9 cellular contexts compared by ENCODE assay signal in genomic region chr11:66266378-66267038, GRCh38. TPM values are rescaled to one million over a fixed set of nuclear protein-coding genes. Genes with fewer than 3 reads are reported as not detected.
A peak's percentile ranks its signal among the peaks of the same experiment; 100 is the strongest.
DNase-seq lines count a peak whose midpoint lies in the region; ATAC-seq, FAIRE-seq and TF ChIP-seq lines count a peak whose summit lies in the region.
"Had no signal": no experiment of that assay in that cellular context is flagged by ENCODE, and none has a peak within 500 bp of the region (broad histone marks: within the 10 kb centered on the region; RNA-seq: fewer than 3 reads in every experiment).

No MANE protein-coding gene starts in this region.

- H3K9ac ChIP-seq in HepG2 (ENCODE audit: insufficient read depth, low read depth, low read length) = no peak overlapping the region

- CTCF ChIA-PET in HepG2 (lab: Yijun Ruan, JAX; ENCODE audit: low intra/inter-chr PET ratio, low total read pairs) (no interaction called here), MCF 10A (lab: Yijun Ruan, JAX) (interaction anchor here (0.5 to 4.3 kb wide), 4 partner anchors 15 to 198 kb away, joined by 3 to 24 read pairs (median 4); no protein-coding TSS in a partner anchor)

- intact Hi-C loops in HepG2 (cut with micrococcal nuclease; ENCODE audit: unreplicated experiment) = no loop called here
- intact Hi-C loops in right lobe of liver (cut with DNase I) = no loop called here
- intact Hi-C loops in MCF 10A (cut with micrococcal nuclease) = no loop called here
- intact Hi-C loops in vagina (cut with DNase I) = no loop called here

- no peak for TF ChIP-seq RAD21 in HepG2 (CRISPR knock-in tag; IDR thresholded peaks at IDR 0.05)

- H3K36me3 ChIP-seq in HepG2 (replicated peaks in 1 of 2; ENCODE audit: control insufficient read depth in 1 of 2, insufficient read depth in 2 of 2, low read length in 2 of 2) (peaks cover 4 to 10% of the 10 kb centered on the region in 2 experiments; a peak in 3 of 5 replicates), right lobe of liver (no peaks in the 10 kb centered on the region), mesodermal cell (ENCODE audit: control insufficient read depth, insufficient read depth, low read length) (peaks cover 44% of the 10 kb centered on the region), vagina (peaks cover 0 to 26% of the 10 kb centered on the region in 2 donors)

- no peak for FAIRE-seq in HepG2 (lab: Jason Lieb, UNC)

- no peaks in the 10 kb centered on the region for H3K9me3 ChIP-seq in HepG2 (ENCODE audit: low read length)
- H3K9me3 ChIP-seq in right lobe of liver = no peaks in the 10 kb centered on the region
- H3K9me3 ChIP-seq in mesodermal cell (ENCODE audit: control insufficient read depth, low read length) = no peaks in the 10 kb centered on the region
- H3K9me3 ChIP-seq in vagina = no peaks in the 10 kb centered on the region

- H3K4me3 Mint-ChIP-seq in MCF 10A (ENCODE audit: unreplicated experiment) = peak overlapping the region; percentile 96

- peaks cover 27% of the 10 kb centered on the region for H3K36me3 Mint-ChIP-seq in MCF 10A (ENCODE audit: insufficient read depth, unreplicated experiment)

- H3K27me3 ChIP-seq in HepG2 (ENCODE audit: control insufficient read depth in 1 of 2, insufficient read depth in 2 of 2, low read length in 2 of 2) = no peaks in the 10 kb centered on the region; a peak in 1 of 5 replicates
- H3K27me3 ChIP-seq in right lobe of liver = no peaks in the 10 kb centered on the region
- H3K27me3 ChIP-seq in vagina = no peaks in the 10 kb centered on the region

- peaks cover 10% of the 10 kb centered on the region for H4K20me1 ChIP-seq in HepG2 (ENCODE audit: insufficient read depth, low read length)

- ATAC-seq in HepG2 (no peak), right lobe of liver (no peak), HG02610 (IDR thresholded peaks at IDR 0.05; ENCODE audit: unreplicated experiment) (no peak), HG03432 (IDR thresholded peaks at IDR 0.05; ENCODE audit: unreplicated experiment) (no peak)

- TF ChIP-seq CTCF in HepG2 (CRISPR knock-in tag; IDR thresholded peaks at IDR 0.05) = no peak
- TF ChIP-seq CTCF in right lobe of liver (IDR thresholded peaks at IDR 0.05) = no peak
- no peak for TF ChIP-seq CTCF in MCF 10A (IDR thresholded peaks at IDR 0.05; ENCODE audit: unreplicated experiment)
- TF ChIP-seq CTCF in vagina (IDR thresholded peaks at IDR 0.05) = no peak

- TF ChIP-seq POLR2A in HepG2 (IDR thresholded peaks at IDR 0.05; ENCODE audit: insufficient read depth in 1 of 2, low read depth in 2 of 2, low read length in 2 of 2) (no peak), right lobe of liver (IDR thresholded peaks at IDR 0.05) (no peak), vagina (IDR thresholded peaks at IDR 0.05) (no peak)

- H3K27ac Mint-ChIP-seq in MCF 10A (ENCODE audit: low read depth, unreplicated experiment) = peak overlapping the region; percentile 91

- H3K4me2 ChIP-seq in HepG2 (ENCODE audit: low read depth, low read length) = no peak overlapping the region

- in situ Hi-C loops in HepG2 (cut with HindIII; ENCODE audit: extremely low pct_ligation_motif_present, low pct_unique_long_range_greater_than_20kb) = no loop called here

- H3K4me1 Mint-ChIP-seq in MCF 10A (ENCODE audit: insufficient read depth, unreplicated experiment) = no peaks in the 10 kb centered on the region

- no peaks in the 10 kb centered on the region for H3K9me3 Mint-ChIP-seq in MCF 10A (ENCODE audit: unreplicated experiment)

- BruUV-seq in HepG2 (replicated peaks; lab: Mats Ljungman, UMichigan) (no TSS peak), MCF 10A (replicated peaks; lab: Mats Ljungman, UMichigan) (no TSS peak)

- no peaks in the 10 kb centered on the region for H3K27me3 Mint-ChIP-seq in MCF 10A (ENCODE audit: insufficient read depth, unreplicated experiment)

- H3K79me2 ChIP-seq in HepG2 (ENCODE audit: insufficient read depth, low read length) = peaks cover 24% of the 10 kb centered on the region

- H3K27ac ChIP-seq in HepG2 (ENCODE audit: extremely low read length, insufficient read depth, low read length) (no peak overlapping the region), right lobe of liver (no peak overlapping the region), mesodermal cell (ENCODE audit: low read depth, low read length, severe bottlenecking) (peak overlapping the region; percentile 43), vagina (peak overlapping the region; percentile 98)

- TF ChIP-seq EP300 in HepG2 (IDR thresholded peaks at IDR 0.05; ENCODE audit: low read depth in 2 of 2, low read length in 2 of 2) (no peak), HepG2 (CRISPR knock-in tag; IDR thresholded peaks at IDR 0.05; ENCODE audit: borderline replicate concordance) (no peak)

- H3K4me1 ChIP-seq in HepG2 (ENCODE audit: insufficient read depth, low read length) (peaks cover 13% of the 10 kb centered on the region), right lobe of liver (peaks cover 0 to 8% (median 2%) of the 10 kb centered on the region in 4 donors), mesodermal cell (ENCODE audit: control insufficient read depth, insufficient read depth, low read length, poor library complexity, severe bottlenecking) (peaks cover 3% of the 10 kb centered on the region), vagina (peaks cover 35% of the 10 kb centered on the region)

- DNase-seq in HepG2 (ENCODE audit: low spot score) (no peak), right lobe of liver (no peak), MCF 10A (ENCODE audit: unreplicated experiment) (no peak), vagina (ENCODE audit: extremely low spot score in 2 of 2) (no peak), NCI-H2196 (lab: John Stamatoyannopoulos, UW; ENCODE audit: unreplicated experiment) (no peak)

- POLR2A ChIA-PET in HepG2 (lab: Yijun Ruan, JAX) = interaction anchor here (1.7 to 4.0 kb wide), 2 partner anchors 22 to 51 kb away, joined by 8 to 31 read pairs; partner anchors contain the start of gene YIF1A
- POLR2A ChIA-PET in MCF 10A (lab: Yijun Ruan, JAX) = interaction anchor here (0.6 to 2.2 kb wide), 3 partner anchors 16 to 366 kb away, joined by 3 to 13 read pairs (median 7); partner anchors contain the start of genes FOSL1 and PACS1

- over 99% methylated on average over 8 of the region's 20 CpGs for WGBS in HepG2 (ENCODE audit: low lambda C conversion rate)
- 88% methylated on average over 8 of the region's 20 CpGs for WGBS in right lobe of liver (ENCODE audit: insufficient coverage, low coverage, low lambda C conversion rate, missing lambda C conversion rate)
- WGBS in mesodermal cell (ENCODE audit: insufficient coverage in 2 of 2), 2 experiments = 87 to 91% methylated on average over 18 to 20 of the region's 20 CpGs

- no peak overlapping the region for H2AFZ ChIP-seq in HepG2 (ENCODE audit: low read length)

- H3K4me3 ChIP-seq in HepG2 (replicated peaks in 1 of 3; ENCODE audit: insufficient read depth in 1 of 3, low read depth in 2 of 3, low read length in 3 of 3) (no peak overlapping the region), right lobe of liver (no peak overlapping the region), mesodermal cell (ENCODE audit: extremely low read depth, insufficient read depth, low read length, poor library complexity, severe bottlenecking) (peak overlapping the region; percentile 87), vagina (peak overlapping the region; percentile 92 to 97)

RNA-seq across cellular contexts. Expression of gene RAB1B, which starts 1.9 kb away (rescaled TPM):
- total RNA-seq in HepG2 (2016; rRNA removed; fragmentation: Illumina TruSeq; extraction: Trizol) = 73.7 and 77.9 TPM in 2 replicates
- 22.8 and 24.5 TPM in 2 replicates for total RNA-seq in HepG2 (2016; cell fraction: cytosol; rRNA removed; fragmentation: Illumina TruSeq; extraction: Trizol; ENCODE audit: low read depth)
- total RNA-seq in HepG2 (2016; cell fraction: insoluble cytoplasmic fraction; rRNA removed; fragmentation: Illumina TruSeq; extraction: Trizol) = 71.1 and 82.5 TPM in 2 replicates
- total RNA-seq in HepG2 (2016; cell fraction: membrane; rRNA removed; fragmentation: Illumina TruSeq; extraction: Trizol) = 43.6 and 49.5 TPM in 2 replicates
- total RNA-seq in HepG2 (2016; cell fraction: nucleus; rRNA removed; fragmentation: Illumina TruSeq; extraction: Trizol) = 29.4 and 33.2 TPM in 2 replicates
- polyA plus RNA-seq in HepG2 (2011; rRNA removed) = 87.9 and 97.8 TPM in 2 replicates
- 86.4 and 116 TPM in 2 replicates for polyA plus RNA-seq in HepG2 (2011; cell fraction: cytosol; rRNA removed)
- 58.8 and 60.5 TPM in 2 replicates for polyA plus RNA-seq in HepG2 (2011; cell fraction: nucleus; rRNA removed)
- 48.5 and 57.1 TPM in 2 replicates for polyA plus RNA-seq in HepG2 (2012)
- 28.9 and 32.8 TPM in 2 replicates for polyA plus RNA-seq in HepG2 (2016; cell fraction: cytosol; fragmentation: Illumina TruSeq; extraction: Trizol; ENCODE audit: low read depth)
- 89.9 and 95.0 TPM in 2 replicates for polyA plus RNA-seq in HepG2 (2016; cell fraction: insoluble cytoplasmic fraction; fragmentation: Illumina TruSeq; extraction: Trizol; ENCODE audit: low read depth)
- polyA plus RNA-seq in HepG2 (2016; cell fraction: membrane; fragmentation: Illumina TruSeq; extraction: Trizol; ENCODE audit: low read depth) = 51.2 TPM in 2 replicates
- 63.8 and 71.2 TPM in 2 replicates for polyA plus RNA-seq in HepG2 (2016; cell fraction: nucleus; fragmentation: Illumina TruSeq; extraction: Trizol; ENCODE audit: insufficient read depth, low read depth)
- polyA minus RNA-seq in HepG2 (2011; rRNA and poly(A)+ RNA removed; ENCODE audit: low replicate concordance) = 142 and 271 TPM in 2 replicates
- 48.5 and 50.0 TPM in 2 replicates for polyA minus RNA-seq in HepG2 (2011; cell fraction: cytosol; rRNA and poly(A)+ RNA removed)
- 7.7 and 9.4 TPM in 2 replicates for polyA minus RNA-seq in HepG2 (2011; cell fraction: nucleus; rRNA and poly(A)+ RNA removed)
- 10 to 100 TPM; 52.3 to 69.0 (median 59.6) TPM for total RNA-seq in right lobe of liver
- 73.4 and 87.0 TPM in 2 replicates for total RNA-seq in MCF 10A (2022)
- 167 TPM for polyA plus RNA-seq in mesodermal cell (2013, experiment 1 of 2)
- polyA plus RNA-seq in mesodermal cell (2013, experiment 2 of 2) = 137 TPM
- total RNA-seq in vagina = 72.7 TPM

RNA-seq across cellular contexts. Expression of gene KLC2, which starts 9.0 kb away (rescaled TPM):
- total RNA-seq in HepG2 (2016; rRNA removed; fragmentation: Illumina TruSeq; extraction: Trizol) (5.8 and 8.9 TPM in 2 replicates), right lobe of liver (10 to 100 TPM in 1 of 6 experiments, 1 to 10 TPM in 5; 3.8 to 11.5 (median 6.3) TPM), MCF 10A (2022) (51.4 and 73.5 TPM in 2 replicates), vagina (14.0 TPM)
- total RNA-seq in HepG2 (2016; cell fraction: cytosol; rRNA removed; fragmentation: Illumina TruSeq; extraction: Trizol; ENCODE audit: low read depth) = 2.9 and 4.1 TPM in 2 replicates
- 6.4 and 10.4 TPM in 2 replicates for total RNA-seq in HepG2 (2016; cell fraction: insoluble cytoplasmic fraction; rRNA removed; fragmentation: Illumina TruSeq; extraction: Trizol)
- total RNA-seq in HepG2 (2016; cell fraction: membrane; rRNA removed; fragmentation: Illumina TruSeq; extraction: Trizol) = 5.1 and 5.2 TPM in 2 replicates
- total RNA-seq in HepG2 (2016; cell fraction: nucleus; rRNA removed; fragmentation: Illumina TruSeq; extraction: Trizol) = 7.2 and 9.9 TPM in 2 replicates
- 9.2 and 13.5 TPM in 2 replicates for polyA plus RNA-seq in HepG2 (2011; rRNA removed)
- 6.2 and 8.0 TPM in 2 replicates for polyA plus RNA-seq in HepG2 (2011; cell fraction: cytosol; rRNA removed)
- 37.0 and 38.9 TPM in 2 replicates for polyA plus RNA-seq in HepG2 (2011; cell fraction: nucleus; rRNA removed)
- polyA plus RNA-seq in HepG2 (2012) = 8.0 and 20.4 TPM in 2 replicates
- 2.3 and 2.5 TPM in 2 replicates for polyA plus RNA-seq in HepG2 (2016; cell fraction: cytosol; fragmentation: Illumina TruSeq; extraction: Trizol; ENCODE audit: low read depth)
- 10.3 and 13.3 TPM in 2 replicates for polyA plus RNA-seq in HepG2 (2016; cell fraction: insoluble cytoplasmic fraction; fragmentation: Illumina TruSeq; extraction: Trizol; ENCODE audit: low read depth)
- polyA plus RNA-seq in HepG2 (2016; cell fraction: membrane; fragmentation: Illumina TruSeq; extraction: Trizol; ENCODE audit: low read depth) = 4.7 and 5.2 TPM in 2 replicates
- 23.2 and 27.0 TPM in 2 replicates for polyA plus RNA-seq in HepG2 (2016; cell fraction: nucleus; fragmentation: Illumina TruSeq; extraction: Trizol; ENCODE audit: insufficient read depth, low read depth)
- polyA minus RNA-seq in HepG2 (2011; rRNA and poly(A)+ RNA removed; ENCODE audit: low replicate concordance) = 17.2 and 38.7 TPM in 2 replicates
- polyA minus RNA-seq in HepG2 (2011; cell fraction: cytosol; rRNA and poly(A)+ RNA removed) = 5.8 and 6.9 TPM in 2 replicates
- polyA minus RNA-seq in HepG2 (2011; cell fraction: nucleus; rRNA and poly(A)+ RNA removed) = 6.4 and 8.5 TPM in 2 replicates
- 29.7 TPM for polyA plus RNA-seq in mesodermal cell (2013, experiment 1 of 2)
- 30.8 TPM for polyA plus RNA-seq in mesodermal cell (2013, experiment 2 of 2)

RNA-seq across cellular contexts. Expression of gene CNIH2, which starts 11.5 kb away (rescaled TPM):
- 0.18 and 0.60 TPM in 2 replicates for total RNA-seq in HepG2 (2016; rRNA removed; fragmentation: Illumina TruSeq; extraction: Trizol)
- 0.44 and 1.2 TPM in 2 replicates for total RNA-seq in HepG2 (2016; cell fraction: cytosol; rRNA removed; fragmentation: Illumina TruSeq; extraction: Trizol; ENCODE audit: low read depth)
- total RNA-seq in HepG2 (2016; cell fraction: insoluble cytoplasmic fraction; rRNA removed; fragmentation: Illumina TruSeq; extraction: Trizol) = 0.13 and 0.17 TPM in 2 replicates
- total RNA-seq in HepG2 (2016; cell fraction: membrane; rRNA removed; fragmentation: Illumina TruSeq; extraction: Trizol) = 1.2 TPM in 2 replicates
- total RNA-seq in HepG2 (2016; cell fraction: nucleus; rRNA removed; fragmentation: Illumina TruSeq; extraction: Trizol) = 0.47 and 0.69 TPM in 2 replicates
- polyA plus RNA-seq in HepG2 (2011; rRNA removed) = 0.25 and 0.69 TPM in 2 replicates
- 0.32 and 0.35 TPM in 2 replicates for polyA plus RNA-seq in HepG2 (2011; cell fraction: cytosol; rRNA removed)
- polyA plus RNA-seq in HepG2 (2011; cell fraction: nucleus; rRNA removed) = 0.47 and 0.55 TPM in 2 replicates
- polyA plus RNA-seq in HepG2 (2012) = 0.09 and 0.23 TPM in 2 replicates
- polyA plus RNA-seq in HepG2 (2016; cell fraction: cytosol; fragmentation: Illumina TruSeq; extraction: Trizol; ENCODE audit: low read depth) = 4.5 and 4.9 TPM in 2 replicates
- 0.73 and 0.97 TPM in 2 replicates for polyA plus RNA-seq in HepG2 (2016; cell fraction: insoluble cytoplasmic fraction; fragmentation: Illumina TruSeq; extraction: Trizol; ENCODE audit: low read depth)
- 4.7 and 4.8 TPM in 2 replicates for polyA plus RNA-seq in HepG2 (2016; cell fraction: membrane; fragmentation: Illumina TruSeq; extraction: Trizol; ENCODE audit: low read depth)
- polyA plus RNA-seq in HepG2 (2016; cell fraction: nucleus; fragmentation: Illumina TruSeq; extraction: Trizol; ENCODE audit: insufficient read depth, low read depth) = 0.59 and 1.3 TPM in 2 replicates
- 0.26 TPM in 1 of 2 replicates, not detected in the other for polyA minus RNA-seq in HepG2 (2011; rRNA and poly(A)+ RNA removed; ENCODE audit: low replicate concordance)
- polyA minus RNA-seq in HepG2 (2011; cell fraction: cytosol; rRNA and poly(A)+ RNA removed) = not detected in 2 replicates
- not detected in 2 replicates for polyA minus RNA-seq in HepG2 (2011; cell fraction: nucleus; rRNA and poly(A)+ RNA removed)
- total RNA-seq in right lobe of liver = under 1 TPM in 2 of 6 experiments, not detected in 4; 0.26 to 0.51 TPM
- 1.4 and 1.6 TPM in 2 replicates for total RNA-seq in MCF 10A (2022)
- polyA plus RNA-seq in mesodermal cell (2013, experiment 1 of 2) = 17.0 TPM
- 12.7 TPM for polyA plus RNA-seq in mesodermal cell (2013, experiment 2 of 2)
- 3.2 TPM for total RNA-seq in vagina

RNA-seq across cellular contexts. Expression of gene YIF1A, which starts 22.4 kb away (rescaled TPM):
- total RNA-seq in HepG2 (2016; rRNA removed; fragmentation: Illumina TruSeq; extraction: Trizol) (78.9 and 145 TPM in 2 replicates), right lobe of liver (100 to 1,000 TPM in 3 of 6 experiments, 10 to 100 TPM in 3; 75.0 to 170 (median 97.9) TPM), MCF 10A (2022) (143 and 144 TPM in 2 replicates), vagina (130 TPM)
- total RNA-seq in HepG2 (2016; cell fraction: cytosol; rRNA removed; fragmentation: Illumina TruSeq; extraction: Trizol; ENCODE audit: low read depth) = 67.9 and 97.5 TPM in 2 replicates
- total RNA-seq in HepG2 (2016; cell fraction: insoluble cytoplasmic fraction; rRNA removed; fragmentation: Illumina TruSeq; extraction: Trizol) = 79.1 and 144 TPM in 2 replicates
- total RNA-seq in HepG2 (2016; cell fraction: membrane; rRNA removed; fragmentation: Illumina TruSeq; extraction: Trizol) = 74.6 and 94.5 TPM in 2 replicates
- total RNA-seq in HepG2 (2016; cell fraction: nucleus; rRNA removed; fragmentation: Illumina TruSeq; extraction: Trizol) = 100 and 123 TPM in 2 replicates
- polyA plus RNA-seq in HepG2 (2011; rRNA removed) = 133 and 166 TPM in 2 replicates
- 145 and 216 TPM in 2 replicates for polyA plus RNA-seq in HepG2 (2011; cell fraction: cytosol; rRNA removed)
- polyA plus RNA-seq in HepG2 (2011; cell fraction: nucleus; rRNA removed) = 188 and 197 TPM in 2 replicates
- polyA plus RNA-seq in HepG2 (2012) = 82.1 and 113 TPM in 2 replicates
- polyA plus RNA-seq in HepG2 (2016; cell fraction: cytosol; fragmentation: Illumina TruSeq; extraction: Trizol; ENCODE audit: low read depth) = 70.4 and 85.6 TPM in 2 replicates
- 74.0 and 87.7 TPM in 2 replicates for polyA plus RNA-seq in HepG2 (2016; cell fraction: insoluble cytoplasmic fraction; fragmentation: Illumina TruSeq; extraction: Trizol; ENCODE audit: low read depth)
- 69.4 and 78.0 TPM in 2 replicates for polyA plus RNA-seq in HepG2 (2016; cell fraction: membrane; fragmentation: Illumina TruSeq; extraction: Trizol; ENCODE audit: low read depth)
- polyA plus RNA-seq in HepG2 (2016; cell fraction: nucleus; fragmentation: Illumina TruSeq; extraction: Trizol; ENCODE audit: insufficient read depth, low read depth) = 157 and 186 TPM in 2 replicates
- polyA minus RNA-seq in HepG2 (2011; rRNA and poly(A)+ RNA removed; ENCODE audit: low replicate concordance) = 241 and 330 TPM in 2 replicates
- 159 and 162 TPM in 2 replicates for polyA minus RNA-seq in HepG2 (2011; cell fraction: cytosol; rRNA and poly(A)+ RNA removed)
- polyA minus RNA-seq in HepG2 (2011; cell fraction: nucleus; rRNA and poly(A)+ RNA removed) = 44.9 and 46.5 TPM in 2 replicates
- polyA plus RNA-seq in mesodermal cell (2013, experiment 1 of 2) = 114 TPM
- polyA plus RNA-seq in mesodermal cell (2013, experiment 2 of 2) = 86.6 TPM

RNA-seq across cellular contexts. Expression of gene TMEM151A, which starts 25.2 kb away (rescaled TPM):
- total RNA-seq in HepG2 (2016; rRNA removed; fragmentation: Illumina TruSeq; extraction: Trizol) (0.10 and 0.18 TPM in 2 replicates), right lobe of liver (under 1 TPM in 4 of 6 experiments, not detected in 2; 0.13 to 0.86 (median 0.45) TPM), MCF 10A (2022) (0.12 TPM in 1 of 2 replicates, not detected in the other), vagina (1.7 TPM)
- total RNA-seq in HepG2 (2016; cell fraction: cytosol; rRNA removed; fragmentation: Illumina TruSeq; extraction: Trizol; ENCODE audit: low read depth) = 0.09 and 0.10 TPM in 2 replicates
- 0.09 and 0.13 TPM in 2 replicates for total RNA-seq in HepG2 (2016; cell fraction: insoluble cytoplasmic fraction; rRNA removed; fragmentation: Illumina TruSeq; extraction: Trizol)
- total RNA-seq in HepG2 (2016; cell fraction: membrane; rRNA removed; fragmentation: Illumina TruSeq; extraction: Trizol) = 0.10 and 0.15 TPM in 2 replicates
- total RNA-seq in HepG2 (2016; cell fraction: nucleus; rRNA removed; fragmentation: Illumina TruSeq; extraction: Trizol) = 0.13 and 0.19 TPM in 2 replicates
- polyA plus RNA-seq in HepG2 (2011; rRNA removed) = 0.33 and 0.48 TPM in 2 replicates
- polyA plus RNA-seq in HepG2 (2011; cell fraction: cytosol; rRNA removed) = 0.35 and 0.48 TPM in 2 replicates
- 0.74 and 0.76 TPM in 2 replicates for polyA plus RNA-seq in HepG2 (2011; cell fraction: nucleus; rRNA removed)
- polyA plus RNA-seq in HepG2 (2012) = 0.40 and 0.52 TPM in 2 replicates
- 0.07 TPM in 1 of 2 replicates, not detected in the other for polyA plus RNA-seq in HepG2 (2016; cell fraction: cytosol; fragmentation: Illumina TruSeq; extraction: Trizol; ENCODE audit: low read depth)
- polyA plus RNA-seq in HepG2 (2016; cell fraction: insoluble cytoplasmic fraction; fragmentation: Illumina TruSeq; extraction: Trizol; ENCODE audit: low read depth) = 0.14 and 0.15 TPM in 2 replicates
- polyA plus RNA-seq in HepG2 (2016; cell fraction: membrane; fragmentation: Illumina TruSeq; extraction: Trizol; ENCODE audit: low read depth) = 0.11 and 0.16 TPM in 2 replicates
- polyA plus RNA-seq in HepG2 (2016; cell fraction: nucleus; fragmentation: Illumina TruSeq; extraction: Trizol; ENCODE audit: insufficient read depth, low read depth) = 0.17 and 0.18 TPM in 2 replicates
- 0.09 and 1.0 TPM in 2 replicates for polyA minus RNA-seq in HepG2 (2011; rRNA and poly(A)+ RNA removed; ENCODE audit: low replicate concordance)
- polyA minus RNA-seq in HepG2 (2011; cell fraction: cytosol; rRNA and poly(A)+ RNA removed) = 0.26 and 0.30 TPM in 2 replicates
- 0.62 and 0.77 TPM in 2 replicates for polyA minus RNA-seq in HepG2 (2011; cell fraction: nucleus; rRNA and poly(A)+ RNA removed)
- 0.26 TPM for polyA plus RNA-seq in mesodermal cell (2013, experiment 1 of 2)
- polyA plus RNA-seq in mesodermal cell (2013, experiment 2 of 2) = 0.30 TPM
- total RNA-seq: HT1080 had no signal

Comparison
In these comparisons a context has a peak if more than half of its experiments do, and no peak if none do; other contexts are left out.
1. H3K27ac ChIP-seq: peak in mesodermal cell (single experiment) and vagina (single experiment); none in HepG2 (single experiment) and right lobe of liver (0 of 3).
2. H3K4me3 ChIP-seq: peak in mesodermal cell (single experiment) and vagina (2 of 2); none in HepG2 (0 of 3) and right lobe of liver (0 of 3).